In the genomic region with DNA sequence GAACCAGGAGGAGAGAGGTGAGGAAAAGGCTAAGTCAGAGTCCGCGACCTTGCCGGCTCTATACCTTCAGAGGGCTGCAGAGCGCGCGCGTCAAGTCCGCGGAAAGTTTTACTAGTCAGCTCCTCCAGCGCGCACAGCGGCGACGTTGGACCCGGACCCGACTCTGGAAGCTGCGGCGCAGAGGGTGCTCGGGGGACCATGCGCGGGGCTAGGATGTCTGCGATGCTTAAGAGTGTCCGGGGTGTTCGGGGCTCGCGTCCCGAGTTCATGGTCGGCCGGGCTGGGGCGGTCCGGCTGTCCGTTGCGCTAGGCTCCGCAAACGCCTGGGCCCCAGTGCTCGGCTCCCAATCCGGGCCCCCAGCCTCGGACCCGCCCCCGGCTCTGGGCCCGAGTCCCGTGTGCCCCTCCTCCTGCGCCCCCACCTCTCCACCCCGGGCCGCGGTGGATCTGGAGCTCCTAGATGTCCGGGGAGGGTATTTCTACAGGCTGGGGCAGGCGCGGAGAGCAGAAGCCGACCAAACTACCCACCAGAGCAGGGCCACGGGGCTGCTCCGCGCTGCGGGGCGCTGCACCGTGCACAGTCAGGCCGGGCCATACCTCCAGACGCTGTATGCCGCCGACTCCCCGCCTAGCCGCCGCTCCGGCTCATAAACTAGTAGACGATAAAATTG, we compare ENCODE assay signal across 9 cellular contexts. TPM values are rescaled to one million over a fixed set of nuclear protein-coding genes. Genes with fewer than 3 reads are reported as not detected.
DNase-seq lines count a peak whose midpoint lies in the region; ATAC-seq and TF ChIP-seq lines count a peak whose summit lies in the region.
"Had no signal": no experiment of that assay in that cellular context is flagged by ENCODE, and none has a peak within 500 bp of the region (broad histone marks: within the 10 kb centered on the region; RNA-seq: fewer than 3 reads in every experiment).

A gene with protein sequence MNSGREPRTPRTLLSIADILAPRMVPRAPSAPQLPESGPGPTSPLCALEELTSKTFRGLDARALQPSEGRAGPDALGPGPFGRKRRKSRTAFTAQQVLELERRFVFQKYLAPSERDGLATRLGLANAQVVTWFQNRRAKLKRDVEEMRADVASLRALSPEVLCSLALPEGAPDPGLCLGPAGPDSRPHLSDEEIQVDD (minus strand): TSS at position 335 of the 671 bp plus-strand sequence. CDS start 66 bp downstream, at position 269.

- no peaks in the 10 kb centered on the region for H3K9me3 Mint-ChIP-seq in central memory CD8-positive, alpha-beta T cell

- H3K4me1 ChIP-seq in mucosa of descending colon (ENCODE audit: low read depth): peaks cover 33% of the 10 kb centered on the region

- H3K4me3 ChIP-seq in mucosa of descending colon: no peak within 1 kb of the TSS

- peaks cover 37% of the 10 kb centered on the region for H3K27me3 Mint-ChIP-seq in central memory CD8-positive, alpha-beta T cell

- no peak for TF ChIP-seq CTCF in mucosa of descending colon (IDR thresholded peaks at IDR 0.05)

- H3K36me3 ChIP-seq in mucosa of descending colon (ENCODE audit: low read depth): no peaks in the 10 kb centered on the region

- peak within 1 kb of the TSS; percentile 81 for H3K4me3 Mint-ChIP-seq in central memory CD8-positive, alpha-beta T cell

- no peaks in the 10 kb centered on the region for H3K9me3 ChIP-seq in mucosa of descending colon

- intact Hi-C loops in mucosa of descending colon (cut with DNase I, micrococcal nuclease): no loop called here

- H3K36me3 Mint-ChIP-seq in central memory CD8-positive, alpha-beta T cell (ENCODE audit: insufficient read depth): peaks cover 7% of the 10 kb centered on the region

- peak; percentile 46 for DNase-seq in stimulated activated CD4-positive, alpha-beta T cell treated with anti-CD3 and anti-CD28 coated beads, Interleukin-12 subunit alpha, Interleukin-12 subunit beta, amount 100 ng/mL, for 4 hours
- no peak for DNase-seq in stimulated activated CD4-positive, alpha-beta T cell treated with anti-CD3 and anti-CD28 coated beads, Interleukin-2, amount 100 ng/mL, for 48 hours
- no peak for DNase-seq in central memory CD8-positive, alpha-beta T cell (ENCODE audit: low spot score in 2 of 2)
- peak in 2 of 3 donors; percentile 44 to 63 for DNase-seq in mucosa of descending colon
- no peak for DNase-seq in cortex of kidney (lab: John Stamatoyannopoulos, UW)
- no peak for DNase-seq in cerebellar nuclear complex (lab: John Stamatoyannopoulos, UW)
- DNase-seq: posterior cingulate gyrus had no signal

- no peak for ATAC-seq in central memory CD8-positive, alpha-beta T cell (replicated peaks; ENCODE audit: extremely low read depth, poor library complexity, severe bottlenecking)
- ATAC-seq in mucosa of descending colon (peak; percentile 25), GM18861 (IDR thresholded peaks at IDR 0.05; ENCODE audit: unreplicated experiment) (no peak), HG02973 (IDR thresholded peaks at IDR 0.05; ENCODE audit: unreplicated experiment) (no peak)

- H3K27ac Mint-ChIP-seq in central memory CD8-positive, alpha-beta T cell (ENCODE audit: low read depth): peak within 1 kb of the TSS; percentile 79

- peaks cover 43% of the 10 kb centered on the region for H3K4me1 Mint-ChIP-seq in central memory CD8-positive, alpha-beta T cell

RNA-seq across cellular contexts. Expression of the gene that starts here (rescaled TPM):
- 1 to 10 TPM; 1.0 to 1.5 (median 1.5) TPM for total RNA-seq in mucosa of descending colon

Comparison
In these comparisons a context has a peak if more than half of its experiments do, and no peak if none do; other contexts are left out.
1. DNase-seq: peak in stimulated activated CD4-positive, alpha-beta T cell treated with anti-CD3 and anti-CD28 coated beads, Interleukin-12 subunit alpha, Interleukin-12 subunit beta, amount 100 ng/mL, for 4 hours (single experiment) and mucosa of descending colon (2 of 3); none in stimulated activated CD4-positive, alpha-beta T cell treated with anti-CD3 and anti-CD28 coated beads, Interleukin-2, amount 100 ng/mL, for 48 hours (0 of 2), central memory CD8-positive, alpha-beta T cell (0 of 2), cortex of kidney (single experiment) and cerebellar nuclear complex (0 of 2).